Comparison of ENCODE assay signal across 19 cellular contexts in the genomic region with DNA sequence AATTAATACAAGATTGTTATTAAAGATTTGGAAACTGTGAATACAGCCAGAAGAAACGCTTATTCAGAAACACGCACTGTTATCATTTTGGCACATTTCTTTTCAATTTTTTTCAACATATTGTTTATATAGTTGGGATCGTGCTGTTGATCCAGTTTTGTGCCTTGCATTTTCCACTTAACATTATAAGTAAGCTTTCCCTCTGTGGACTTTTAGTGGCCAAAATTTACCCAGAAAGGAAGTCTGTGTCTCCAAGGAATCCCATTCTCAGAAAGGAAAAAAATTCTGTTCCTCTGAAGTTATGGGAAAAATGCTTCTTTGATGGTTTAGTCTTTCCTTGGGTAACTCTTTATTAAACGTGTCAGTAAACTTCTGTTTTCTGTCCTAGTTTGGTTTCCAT.
DNase-seq lines count a peak whose midpoint lies in the region; ATAC-seq, FAIRE-seq and TF ChIP-seq lines count a peak whose summit lies in the region.
"Had no signal": no experiment of that assay in that cellular context is flagged by ENCODE, and none has a peak within 500 bp of the region (broad histone marks: within the 10 kb centered on the region; RNA-seq: fewer than 3 reads in every experiment).

No MANE protein-coding gene starts in this region.

- BruUV-seq in endothelial cell of umbilical vein (replicated peaks; lab: Mats Ljungman, UMichigan) = no TSS peak

- no peak overlapping the region for H3K4me2 ChIP-seq in endothelial cell of umbilical vein (ENCODE audit: insufficient read depth, low read length)
- H3K4me2 ChIP-seq: GM23338 had no signal

- H3K36me3 ChIP-seq in left ventricle myocardium inferior (no peaks in the 10 kb centered on the region), endothelial cell of umbilical vein (ENCODE audit: control insufficient read depth in 2 of 2, extremely low read depth in 1 of 2, insufficient read depth in 2 of 2, low read length in 2 of 2) (no peaks in the 10 kb centered on the region), thoracic aorta (no peaks in the 10 kb centered on the region)
- H3K36me3 ChIP-seq: BE2C had no signal

- TF ChIP-seq POLR2A in endothelial cell of umbilical vein (IDR thresholded peaks at IDR 0.05; ENCODE audit: low read depth, low read length) = no peak

- H3K27ac ChIP-seq in left ventricle myocardium inferior (replicated peaks) (peak overlapping the region; percentile 73), endothelial cell of umbilical vein (ENCODE audit: insufficient read depth, low read depth, low read length) (no peak overlapping the region), thoracic aorta (peak overlapping the region; percentile 65 to 77)

- H3K79me2 ChIP-seq in endothelial cell of umbilical vein (ENCODE audit: control insufficient read depth, insufficient read depth, low read length) = no peaks in the 10 kb centered on the region

- no peak for ATAC-seq in thoracic aorta (ENCODE audit: insufficient number of reproducible peaks, low FRiP score, low read depth)
- ATAC-seq: GM23338 had no signal

- intact Hi-C loops in left ventricle myocardium inferior (cut with micrococcal nuclease) (no loop called here), cardiac septum (cut with DNase I) (no loop called here), endothelial cell of umbilical vein (cut with micrococcal nuclease) (no loop called here)

- dilution Hi-C loops in endothelial cell of umbilical vein (cut with MboI; ENCODE audit: extremely low pct_ligation_motif_present, low sequenced_read_pairs) = no loop called here

- TF ChIP-seq CTCF in left ventricle myocardium inferior (IDR thresholded peaks at IDR 0.05; ENCODE audit: borderline replicate concordance) (no peak), endothelial cell of umbilical vein (IDR thresholded peaks at IDR 0.05; ENCODE audit: extremely low read depth in 1 of 2, insufficient read depth in 1 of 2, low read depth in 1 of 2, low read length in 2 of 2) (no peak), thoracic aorta (IDR thresholded peaks at IDR 0.05) (no peak)

- no peak overlapping the region for H3K9ac ChIP-seq in endothelial cell of umbilical vein (replicated peaks; ENCODE audit: extremely low read depth, insufficient read depth, low read length)

- no peaks in the 10 kb centered on the region for H3K27me3 ChIP-seq in left ventricle myocardium inferior (ENCODE audit: low read depth)
- H3K27me3 ChIP-seq in endothelial cell of umbilical vein (ENCODE audit: control insufficient read depth in 2 of 2, insufficient read depth in 2 of 2, low read length in 2 of 2) = no peaks in the 10 kb centered on the region
- H3K27me3 ChIP-seq in thoracic aorta (replicated peaks; ENCODE audit: insufficient read depth) = no peaks in the 10 kb centered on the region
- H3K27me3 ChIP-seq: BE2C had no signal

- in situ Hi-C loops in KBM-7 (cut with MboI; ENCODE audit: low pct_unique_long_range_greater_than_20kb, low sequenced_read_pairs) = no loop called here

- H3K4me1 ChIP-seq in left ventricle myocardium inferior = peaks cover 29% of the 10 kb centered on the region
- peaks cover 16% of the 10 kb centered on the region for H3K4me1 ChIP-seq in endothelial cell of umbilical vein (ENCODE audit: control insufficient read depth, extremely low read depth, insufficient read depth, low read length)
- H3K4me1 ChIP-seq in thoracic aorta (ENCODE audit: control insufficient read depth in 1 of 2, low read depth in 2 of 2) = peaks cover 19 to 38% of the 10 kb centered on the region in 2 donors
- H3K4me1 ChIP-seq: BE2C had no signal

- no peak for DNase-seq in left ventricle myocardium inferior
- DNase-seq in cardiac septum (ENCODE audit: low spot score) = no peak
- DNase-seq in endothelial cell of umbilical vein (ENCODE audit: low read depth, low spot score) = peak; percentile 11
- peak; percentile 10 for DNase-seq in myocyte (ENCODE audit: low read depth)
- no peak for DNase-seq in thoracic aorta (ENCODE audit: low spot score)
- no peak for DNase-seq in HUDEP-2 (lab: John Stamatoyannopoulos, UW; ENCODE audit: unreplicated experiment in 76 of 76)
- DNase-seq in occipital lobe (lab: John Stamatoyannopoulos, UW) = no peak
- DNase-seq in KBM-7 = no peak
- DNase-seq: ACHN; BE2C; C1 segment of cervical spinal cord; CD4-positive, CD25-positive, alpha-beta regulatory T cell; CD8-positive, alpha-beta memory T cell; HCEC 1CT had no signal

- no peak overlapping the region for H2AFZ ChIP-seq in endothelial cell of umbilical vein (ENCODE audit: low read depth, low read length)
- H2AFZ ChIP-seq: GM23338 had no signal

- no peak for FAIRE-seq in endothelial cell of umbilical vein (lab: Jason Lieb, UNC)
- FAIRE-seq: A204.1, G401.6, GM12891, H54 had no signal

- H3K9me1 ChIP-seq in endothelial cell of umbilical vein (replicated peaks; ENCODE audit: control insufficient read depth, extremely low read depth, insufficient read depth, low read length) = no peaks in the 10 kb centered on the region

- POLR2A ChIA-PET in endothelial cell of umbilical vein (lab: Charles Lee) = no interaction called here

- no peak overlapping the region for H3K4me3 ChIP-seq in left ventricle myocardium inferior
- H3K4me3 ChIP-seq in endothelial cell of umbilical vein (replicated peaks in 1 of 3; ENCODE audit: insufficient read depth in 1 of 3, low read depth in 1 of 3, low read length in 3 of 3) = no peak overlapping the region
- H3K4me3 ChIP-seq in thoracic aorta = no peak overlapping the region
- H3K4me3 ChIP-seq: GM23338 had no signal

- CTCF ChIA-PET in endothelial cell of umbilical vein (lab: Charles Lee) = no interaction called here

- no peaks in the 10 kb centered on the region for H4K20me1 ChIP-seq in endothelial cell of umbilical vein (replicated peaks; ENCODE audit: control insufficient read depth, extremely low read depth, insufficient read depth, low read length)

- H3K9me3 ChIP-seq in left ventricle myocardium inferior (replicated peaks) = peaks cover 6% of the 10 kb centered on the region
- no peaks in the 10 kb centered on the region for H3K9me3 ChIP-seq in endothelial cell of umbilical vein (replicated peaks; ENCODE audit: control insufficient read depth, insufficient read depth, low read length)
- H3K9me3 ChIP-seq in thoracic aorta = no peaks in the 10 kb centered on the region
- H3K9me3 ChIP-seq: BE2C had no signal

TF ChIP-seq in endothelial cell of umbilical vein, 7 proteins besides CTCF, POLR2A, EP300 and RAD21:
- no peak for TF ChIP-seq GATA2 (IDR thresholded peaks at IDR 0.05; ENCODE audit: insufficient read depth, insufficient read length, low read depth, low read length)
- TF ChIP-seq, protein P1, sequence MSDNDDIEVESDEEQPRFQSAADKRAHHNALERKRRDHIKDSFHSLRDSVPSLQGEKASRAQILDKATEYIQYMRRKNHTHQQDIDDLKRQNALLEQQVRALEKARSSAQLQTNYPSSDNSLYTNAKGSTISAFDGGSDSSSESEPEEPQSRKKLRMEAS (IDR thresholded peaks at IDR 0.05; ENCODE audit: insufficient read depth, insufficient read length) = no peak
- TF ChIP-seq JUN (IDR thresholded peaks at IDR 0.05; ENCODE audit: borderline replicate concordance, insufficient read depth, insufficient read length, low read depth) = no peak
- TF ChIP-seq EZH2 (IDR thresholded peaks at IDR 0.05; ENCODE audit: borderline replicate concordance, low read depth, low read length, severe bottlenecking) = no peak
- TF ChIP-seq MYC (IDR thresholded peaks at IDR 0.05; ENCODE audit: low read depth, low read length) = no peak
- TF ChIP-seq POLR2AphosphoS5 (IDR thresholded peaks at IDR 0.05; ENCODE audit: insufficient read depth, low read depth, low read length) = no peak
- TF ChIP-seq FOS (IDR thresholded peaks at IDR 0.05; ENCODE audit: borderline replicate concordance, insufficient read depth, low read length) = no peak

Comparison
In these comparisons a context has a peak if more than half of its experiments do, and no peak if none do; other contexts are left out.
1. DNase-seq: peak in endothelial cell of umbilical vein (single experiment) and myocyte (single experiment); none in left ventricle myocardium inferior (single experiment), cardiac septum (single experiment), thoracic aorta (single experiment), HUDEP-2 (0 of 76), occipital lobe (single experiment) and KBM-7 (single experiment).